In genomic region chr13:24929196-24929595, GRCh38 we compare ENCODE assay signal across 35 cellular contexts.
"Had no signal": no experiment of that assay in that cellular context is flagged by ENCODE, and none has a peak within 500 bp of the region (broad histone marks: within the 10 kb centered on the region; RNA-seq: fewer than 3 reads in every experiment).

No MANE protein-coding gene starts in this region.

- H3K36me3 ChIP-seq: MG63 had no signal

- H3K4me3 ChIP-seq: MG63 had no signal

- H3K9me3 ChIP-seq: MG63 had no signal

- DNase-seq: Karpas-422, Kasumi-1, MG63, MM.1S, MV-4-11, NCI-H1048, NCI-H1092, NCI-H1092 treated with DMSO at 0.1 percent for 48 hours, NCI-H1105, NCI-H1105 treated with DMSO at 0.1 percent for 48 hours, NCI-H1417, NCI-H1417 treated with DMSO at 0.1 percent for 48 hours, NCI-H1436, NCI-H1436 treated with DMSO at 0.1 percent for 48 hours, NCI-H146, NCI-H1694, NCI-H1694 treated with DMSO at 0.1 percent for 48 hours, NCI-H187, NCI-H187 treated with DMSO at 0.1 percent for 48 hours, NCI-H1930, NCI-H2029, NCI-H2029 treated with DMSO at 0.1 percent for 48 hours, NCI-H2081, NCI-H2081 treated with DMSO at 0.1 percent for 48 hours, NCI-H2107, NCI-H2171, NCI-H2171 treated with DMSO at 0.1 percent for 48 hours, NCI-H2227 treated with DMSO at 0.1 percent for 48 hours, NCI-H226, NCI-H345, NCI-H446, NCI-H446 treated with DMSO at 0.1 percent for 48 hours, NCI-H510A, NCI-H510A treated with DMSO at 0.1 percent for 48 hours, NCI-H524 had no signal
